ENCODE assay signal across 28 cellular contexts in the genomic region with DNA sequence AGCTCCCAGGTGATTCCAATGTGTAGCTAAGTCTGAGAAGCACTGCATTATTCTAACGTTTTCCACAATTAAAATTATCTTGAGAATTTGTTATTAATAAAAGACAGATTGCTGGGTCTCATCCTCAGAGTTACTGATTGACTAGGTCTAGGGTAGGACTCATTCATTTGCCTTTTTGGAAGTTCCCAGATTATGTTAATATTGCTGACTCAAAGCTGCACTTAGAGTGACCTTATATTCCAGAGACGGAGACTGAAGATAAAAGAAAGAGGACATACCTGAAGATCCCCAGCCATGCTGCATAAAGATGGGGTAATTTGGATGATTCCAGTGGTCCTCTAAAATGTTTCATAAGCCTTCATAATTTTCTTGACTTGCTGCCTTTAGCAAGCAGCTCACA.
"Had no signal": no experiment of that assay in that cellular context is flagged by ENCODE, and none has a peak within 500 bp of the region (broad histone marks: within the 10 kb centered on the region; RNA-seq: fewer than 3 reads in every experiment).

No MANE protein-coding gene starts in this region.

- DNase-seq: activated CD4-positive, alpha-beta T cell treated with anti-CD3 and anti-CD28 coated beads for 48 hours; activated CD4-positive, alpha-beta T cell treated with anti-CD3 and anti-CD28 coated beads, Interleukin-2, amount 50 U/mL, for 48 hours; activated CD4-positive, CD25-positive, alpha-beta regulatory T cell treated with anti-CD3 and anti-CD28 coated beads, Interleukin-2, amount 50 U/mL, for 72 hours; activated CD8-positive, alpha-beta memory T cell treated with anti-CD3 and anti-CD28 coated beads, Interleukin-2, amount 10 ng/mL, durations not matched to agents 7 days and 5 days; activated effector memory CD4-positive, alpha-beta T cell treated with anti-CD3 and anti-CD28 coated beads, Interleukin-2, amount 50 U/mL, for 16 hours; activated naive CD4-positive, alpha-beta T cell treated with Interleukin-2 at 50 U/mL for 16 hours; activated T-cell treated with anti-CD3 and anti-CD28 coated beads, Interleukin-2, amount 50 U/mL, for 4 hours; amygdala; cerebellar nuclear complex; MG63; MV-4-11; NCI-H1092 treated with DMSO at 0.1 percent for 48 hours; NCI-H1417 treated with DMSO at 0.1 percent for 48 hours; NCI-H1694; NCI-H2029; NCI-H345; NCI-H510A; NCI-H526 treated with DMSO at 0.1 percent for 48 hours; NK-92 treated with Interleukin-12 subunit alpha and Interleukin-12 subunit beta, amount 100 ng/mL, for 24 hours; Peyer's patch; SHP77; SW 1271 had no signal

- H3K4me3 Mint-ChIP-seq: activated CD8-positive, alpha-beta memory T cell treated with anti-CD3 and anti-CD28 coated beads, Interleukin-2, amount 10 ng/mL, durations not matched to agents 7 days and 5 days; activated naive CD8-positive, alpha-beta T cell; activated T-cell treated with anti-CD3 and anti-CD28 coated beads, Interleukin-2, amount 50 U/mL, for 4 hours; brain; T-helper 1 cell treated with Interleukin-12 subunit alpha and Interleukin-12 subunit beta and Interleukin-4 antibody, amounts not matched to agents 30 μg/mL and 1 μg/mL, for 36 hours; WTC11 had no signal

- H3K4me1 ChIP-seq: Peyer's patch, SJSA1 had no signal

- H3K27me3 Mint-ChIP-seq: brain had no signal

- H3K27me3 ChIP-seq: MG63, Peyer's patch, SJSA1 had no signal

- H3K4me1 Mint-ChIP-seq: activated CD8-positive, alpha-beta memory T cell treated with anti-CD3 and anti-CD28 coated beads, Interleukin-2, amount 10 ng/mL, durations not matched to agents 7 days and 5 days had no signal

- H3K27ac Mint-ChIP-seq: activated CD8-positive, alpha-beta memory T cell treated with anti-CD3 and anti-CD28 coated beads, Interleukin-2, amount 10 ng/mL, durations not matched to agents 7 days and 5 days; activated naive CD8-positive, alpha-beta T cell; brain; T-helper 1 cell treated with Interleukin-12 subunit alpha and Interleukin-12 subunit beta and Interleukin-4 antibody, amounts not matched to agents 30 μg/mL and 1 μg/mL, for 36 hours; WTC11 had no signal

- H3K36me3 ChIP-seq: MG63, Peyer's patch, SJSA1 had no signal

- H3K4me3 ChIP-seq: MG63, Peyer's patch, SJSA1 had no signal

- H3K27ac ChIP-seq: Peyer's patch, SJSA1 had no signal

- H3K36me3 Mint-ChIP-seq: activated CD8-positive, alpha-beta memory T cell treated with anti-CD3 and anti-CD28 coated beads, Interleukin-2, amount 10 ng/mL, durations not matched to agents 7 days and 5 days; activated naive CD8-positive, alpha-beta T cell; brain; WTC11 had no signal

- FAIRE-seq: astrocyte had no signal

- H3K9me3 Mint-ChIP-seq: activated T-cell treated with anti-CD3 and anti-CD28 coated beads, Interleukin-2, amount 50 U/mL, for 4 hours; brain; T-helper 1 cell treated with Interleukin-12 subunit alpha and Interleukin-12 subunit beta and Interleukin-4 antibody, amounts not matched to agents 30 μg/mL and 1 μg/mL, for 36 hours; WTC11 had no signal

- H3K9me3 ChIP-seq: Peyer's patch, SJSA1 had no signal
